1 cellular context compared by ENCODE assay signal in the genomic region with DNA sequence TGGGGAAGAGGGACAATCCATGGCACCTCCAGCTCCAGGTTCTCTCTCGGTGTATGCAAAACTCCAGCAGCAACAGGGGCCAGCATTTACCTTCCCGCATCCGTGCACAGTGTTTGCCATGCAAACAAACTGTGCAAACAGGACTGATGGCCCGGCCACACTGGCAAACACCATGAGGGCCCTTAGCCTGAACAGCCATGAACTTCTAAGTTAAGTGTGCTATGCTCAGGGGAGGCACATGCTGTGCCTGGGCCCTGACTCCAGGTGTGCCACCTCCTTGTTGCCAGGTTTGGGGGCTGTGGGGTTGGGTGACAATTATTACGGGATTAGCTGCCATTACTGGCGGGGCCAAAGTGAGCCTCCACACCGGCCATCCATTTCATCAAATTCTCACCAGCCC.
A peak's percentile ranks its signal among the peaks of the same experiment; 100 is the strongest.
TF ChIP-seq lines count a peak whose summit lies in the region.

No MANE protein-coding gene starts in this region.

TF ChIP-seq in HepG2, 621 proteins besides CTCF, POLR2A, EP300 and RAD21 (continued from another document and continues in another):
- TF ChIP-seq, protein P1, sequence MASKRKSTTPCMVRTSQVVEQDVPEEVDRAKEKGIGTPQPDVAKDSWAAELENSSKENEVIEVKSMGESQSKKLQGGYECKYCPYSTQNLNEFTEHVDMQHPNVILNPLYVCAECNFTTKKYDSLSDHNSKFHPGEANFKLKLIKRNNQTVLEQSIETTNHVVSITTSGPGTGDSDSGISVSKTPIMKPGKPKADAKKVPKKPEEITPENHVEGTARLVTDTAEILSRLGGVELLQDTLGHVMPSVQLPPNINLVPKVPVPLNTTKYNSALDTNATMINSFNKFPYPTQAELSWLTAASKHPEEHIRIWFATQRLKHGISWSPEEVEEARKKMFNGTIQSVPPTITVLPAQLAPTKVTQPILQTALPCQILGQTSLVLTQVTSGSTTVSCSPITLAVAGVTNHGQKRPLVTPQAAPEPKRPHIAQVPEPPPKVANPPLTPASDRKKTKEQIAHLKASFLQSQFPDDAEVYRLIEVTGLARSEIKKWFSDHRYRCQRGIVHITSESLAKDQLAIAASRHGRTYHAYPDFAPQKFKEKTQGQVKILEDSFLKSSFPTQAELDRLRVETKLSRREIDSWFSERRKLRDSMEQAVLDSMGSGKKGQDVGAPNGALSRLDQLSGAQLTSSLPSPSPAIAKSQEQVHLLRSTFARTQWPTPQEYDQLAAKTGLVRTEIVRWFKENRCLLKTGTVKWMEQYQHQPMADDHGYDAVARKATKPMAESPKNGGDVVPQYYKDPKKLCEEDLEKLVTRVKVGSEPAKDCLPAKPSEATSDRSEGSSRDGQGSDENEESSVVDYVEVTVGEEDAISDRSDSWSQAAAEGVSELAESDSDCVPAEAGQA (IDR thresholded peaks at IDR 0.05; ENCODE audit: low read depth), result no peak
- TF ChIP-seq, protein P1 (CRISPR knock-in tag; IDR thresholded peaks at IDR 0.05; ENCODE audit: borderline replicate concordance), result no peak
- TF ChIP-seq SYNCRIP (IDR thresholded peaks at IDR 0.05; ENCODE audit: insufficient read depth, low read depth, low read length), result no peak
- no peak for TF ChIP-seq ZBTB49 (CRISPR knock-in tag; IDR thresholded peaks at IDR 0.05; ENCODE audit: borderline replicate concordance)
- TF ChIP-seq IRF2 (CRISPR knock-in tag; IDR thresholded peaks at IDR 0.05), result peak; percentile 75
- TF ChIP-seq ZNF576 (CRISPR knock-in tag; IDR thresholded peaks at IDR 0.05), result no peak
- peak; percentile 60 for TF ChIP-seq NR2F6 (IDR thresholded peaks at IDR 0.05)
- peak; percentile 88 for TF ChIP-seq NR2F6 (CRISPR knock-in tag; IDR thresholded peaks at IDR 0.05)
- no peak for TF ChIP-seq PHF8 (CRISPR knock-in tag; IDR thresholded peaks at IDR 0.05)
- 0 out of 2 replicates have a peak, but pooled peaks have one; percentile 33 for TF ChIP-seq RCOR2 (CRISPR knock-in tag; IDR thresholded peaks at IDR 0.05)
- no peak for TF ChIP-seq ZNF282 (IDR thresholded peaks at IDR 0.05; ENCODE audit: partially characterized antibody)
- TF ChIP-seq, protein P2, sequence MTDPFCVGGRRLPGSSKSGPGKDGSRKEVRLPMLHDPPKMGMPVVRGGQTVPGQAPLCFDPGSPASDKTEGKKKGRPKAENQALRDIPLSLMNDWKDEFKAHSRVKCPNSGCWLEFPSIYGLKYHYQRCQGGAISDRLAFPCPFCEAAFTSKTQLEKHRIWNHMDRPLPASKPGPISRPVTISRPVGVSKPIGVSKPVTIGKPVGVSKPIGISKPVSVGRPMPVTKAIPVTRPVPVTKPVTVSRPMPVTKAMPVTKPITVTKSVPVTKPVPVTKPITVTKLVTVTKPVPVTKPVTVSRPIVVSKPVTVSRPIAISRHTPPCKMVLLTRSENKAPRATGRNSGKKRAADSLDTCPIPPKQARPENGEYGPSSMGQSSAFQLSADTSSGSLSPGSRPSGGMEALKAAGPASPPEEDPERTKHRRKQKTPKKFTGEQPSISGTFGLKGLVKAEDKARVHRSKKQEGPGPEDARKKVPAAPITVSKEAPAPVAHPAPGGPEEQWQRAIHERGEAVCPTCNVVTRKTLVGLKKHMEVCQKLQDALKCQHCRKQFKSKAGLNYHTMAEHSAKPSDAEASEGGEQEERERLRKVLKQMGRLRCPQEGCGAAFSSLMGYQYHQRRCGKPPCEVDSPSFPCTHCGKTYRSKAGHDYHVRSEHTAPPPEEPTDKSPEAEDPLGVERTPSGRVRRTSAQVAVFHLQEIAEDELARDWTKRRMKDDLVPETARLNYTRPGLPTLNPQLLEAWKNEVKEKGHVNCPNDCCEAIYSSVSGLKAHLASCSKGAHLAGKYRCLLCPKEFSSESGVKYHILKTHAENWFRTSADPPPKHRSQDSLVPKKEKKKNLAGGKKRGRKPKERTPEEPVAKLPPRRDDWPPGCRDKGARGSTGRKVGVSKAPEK (CRISPR knock-in tag; IDR thresholded peaks at IDR 0.05; ENCODE audit: borderline replicate concordance), result no peak
- TF ChIP-seq, protein P3, sequence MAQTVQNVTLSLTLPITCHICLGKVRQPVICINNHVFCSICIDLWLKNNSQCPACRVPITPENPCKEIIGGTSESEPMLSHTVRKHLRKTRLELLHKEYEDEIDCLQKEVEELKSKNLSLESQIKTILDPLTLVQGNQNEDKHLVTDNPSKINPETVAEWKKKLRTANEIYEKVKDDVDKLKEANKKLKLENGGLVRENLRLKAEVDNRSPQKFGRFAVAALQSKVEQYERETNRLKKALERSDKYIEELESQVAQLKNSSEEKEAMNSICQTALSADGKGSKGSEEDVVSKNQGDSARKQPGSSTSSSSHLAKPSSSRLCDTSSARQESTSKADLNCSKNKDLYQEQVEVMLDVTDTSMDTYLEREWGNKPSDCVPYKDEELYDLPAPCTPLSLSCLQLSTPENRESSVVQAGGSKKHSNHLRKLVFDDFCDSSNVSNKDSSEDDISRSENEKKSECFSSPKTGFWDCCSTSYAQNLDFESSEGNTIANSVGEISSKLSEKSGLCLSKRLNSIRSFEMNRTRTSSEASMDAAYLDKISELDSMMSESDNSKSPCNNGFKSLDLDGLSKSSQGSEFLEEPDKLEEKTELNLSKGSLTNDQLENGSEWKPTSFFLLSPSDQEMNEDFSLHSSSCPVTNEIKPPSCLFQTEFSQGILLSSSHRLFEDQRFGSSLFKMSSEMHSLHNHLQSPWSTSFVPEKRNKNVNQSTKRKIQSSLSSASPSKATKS (CRISPR knock-in tag; IDR thresholded peaks at IDR 0.05), result no peak
- no peak for TF ChIP-seq ZNF777 (CRISPR knock-in tag; IDR thresholded peaks at IDR 0.05)
- TF ChIP-seq, protein P4, sequence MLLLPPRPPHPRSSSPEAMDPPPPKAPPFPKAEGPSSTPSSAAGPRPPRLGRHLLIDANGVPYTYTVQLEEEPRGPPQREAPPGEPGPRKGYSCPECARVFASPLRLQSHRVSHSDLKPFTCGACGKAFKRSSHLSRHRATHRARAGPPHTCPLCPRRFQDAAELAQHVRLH (CRISPR knock-in tag; IDR thresholded peaks at IDR 0.05; ENCODE audit: borderline replicate concordance, low read depth), result no peak
- peak; percentile 89 for TF ChIP-seq DPF2 (CRISPR knock-in tag; IDR thresholded peaks at IDR 0.05; ENCODE audit: borderline replicate concordance, low read depth)
- TF ChIP-seq, protein P5, sequence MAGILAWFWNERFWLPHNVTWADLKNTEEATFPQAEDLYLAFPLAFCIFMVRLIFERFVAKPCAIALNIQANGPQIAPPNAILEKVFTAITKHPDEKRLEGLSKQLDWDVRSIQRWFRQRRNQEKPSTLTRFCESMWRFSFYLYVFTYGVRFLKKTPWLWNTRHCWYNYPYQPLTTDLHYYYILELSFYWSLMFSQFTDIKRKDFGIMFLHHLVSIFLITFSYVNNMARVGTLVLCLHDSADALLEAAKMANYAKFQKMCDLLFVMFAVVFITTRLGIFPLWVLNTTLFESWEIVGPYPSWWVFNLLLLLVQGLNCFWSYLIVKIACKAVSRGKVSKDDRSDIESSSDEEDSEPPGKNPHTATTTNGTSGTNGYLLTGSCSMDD (CRISPR knock-in tag; IDR thresholded peaks at IDR 0.05), result no peak
- TF ChIP-seq ZNF121 (CRISPR knock-in tag; IDR thresholded peaks at IDR 0.05), result peak; percentile 49; the same call in 1 of the 2 replicates
- no peak for TF ChIP-seq ATF6 (CRISPR knock-in tag; conservative IDR thresholded peaks at IDR 0.05)
- no peak for TF ChIP-seq GTF3A (CRISPR knock-in tag; conservative IDR thresholded peaks at IDR 0.05)
- TF ChIP-seq KIAA2018 (CRISPR knock-in tag; IDR thresholded peaks at IDR 0.05; ENCODE audit: borderline replicate concordance), result no peak
- peak; percentile 83 for TF ChIP-seq MIER2 (CRISPR knock-in tag; IDR thresholded peaks at IDR 0.05)
- TF ChIP-seq NFE2L1 (CRISPR knock-in tag; IDR thresholded peaks at IDR 0.05; ENCODE audit: borderline replicate concordance), result no peak
- no peak for TF ChIP-seq SIN3B (IDR thresholded peaks at IDR 0.05; ENCODE audit: low read length)
